7 cellular contexts compared by ENCODE assay signal in genomic region chr19:45451850-45452387, GRCh38. TPM values are rescaled to one million over a fixed set of nuclear protein-coding genes. Genes with fewer than 3 reads are reported as not detected.
DNase-seq lines count a peak whose midpoint lies in the region; ATAC-seq and TF ChIP-seq lines count a peak whose summit lies in the region.
"Had no signal": no experiment of that assay in that cellular context is flagged by ENCODE, and none has a peak within 500 bp of the region (broad histone marks: within the 10 kb centered on the region; RNA-seq: fewer than 3 reads in every experiment).

No MANE protein-coding gene starts in this region.

- H3K27me3 ChIP-seq in DOHH2 (ENCODE audit: control insufficient read depth, low read length), result no peaks in the 10 kb centered on the region

- no peak for ATAC-seq in activated naive CD4-positive, alpha-beta T cell treated with anti-CD3 and anti-CD28 coated beads, Interleukin-2, amount 50 U/mL, for 72 hours

- H3K4me1 Mint-ChIP-seq in neural crest cell, result peaks cover 37% of the 10 kb centered on the region

- H3K27ac ChIP-seq in DOHH2 (ENCODE audit: low read depth, low read length), result no peak overlapping the region

- H3K27me3 Mint-ChIP-seq in neural crest cell (ENCODE audit: low read depth), result peaks cover 13% of the 10 kb centered on the region

- H4K20me1 ChIP-seq in DOHH2 (ENCODE audit: control insufficient read depth, insufficient read depth, low read depth, low read length), result no peaks in the 10 kb centered on the region

- in situ Hi-C loops in G401 (cut with HindIII; ENCODE audit: low sequenced_read_pairs), result no loop called here

- H3K36me3 Mint-ChIP-seq in activated naive CD4-positive, alpha-beta T cell treated with anti-CD3 and anti-CD28 coated beads, Interleukin-2, amount 50 U/mL, for 72 hours, result peaks cover 0 to 5% of the 10 kb centered on the region in 2 donors
- no peaks in the 10 kb centered on the region for H3K36me3 Mint-ChIP-seq in neural crest cell (ENCODE audit: low read depth)

- DNase-seq in activated naive CD4-positive, alpha-beta T cell treated with anti-CD3 and anti-CD28 coated beads, Interleukin-2, amount 50 U/mL, for 72 hours (ENCODE audit: low spot score in 2 of 2), result no peak
- DNase-seq in neural crest cell (ENCODE audit: low read depth, low spot score) (no peak), G401 (ENCODE audit: low spot score) (no peak), ecto neural progenitor cell (ENCODE audit: low spot score) (no peak), NCI-H2196 treated with DMSO at 0.1 percent for 48 hours (lab: John Stamatoyannopoulos, UW; ENCODE audit: unreplicated experiment) (no peak)
- DNase-seq: KG1 had no signal

- H3K4me2 ChIP-seq in DOHH2 (ENCODE audit: low read length), result peak overlapping the region; percentile 91

- peak overlapping the region; percentile 84 for H3K4me3 Mint-ChIP-seq in neural crest cell

- H3K36me3 ChIP-seq in DOHH2 (ENCODE audit: control insufficient read depth, low read length), result no peaks in the 10 kb centered on the region

- H3K27ac Mint-ChIP-seq in activated naive CD4-positive, alpha-beta T cell treated with anti-CD3 and anti-CD28 coated beads, Interleukin-2, amount 50 U/mL, for 72 hours, result peak overlapping the region; percentile 94 to 98
- no peak overlapping the region for H3K27ac Mint-ChIP-seq in neural crest cell (ENCODE audit: unreplicated experiment)

- H3K9me2 ChIP-seq in DOHH2 (replicated peaks; ENCODE audit: control insufficient read depth, low read length), result no peaks in the 10 kb centered on the region

- TF ChIP-seq CTCF in DOHH2 (IDR thresholded peaks at IDR 0.05; ENCODE audit: low read depth, low read length, poor library complexity, severe bottlenecking) (no peak), neural crest cell (conservative IDR thresholded peaks at IDR 0.05) (no peak)

- H3K9me3 Mint-ChIP-seq in activated naive CD4-positive, alpha-beta T cell treated with anti-CD3 and anti-CD28 coated beads, Interleukin-2, amount 50 U/mL, for 72 hours, result no peaks in the 10 kb centered on the region
- H3K9me3 Mint-ChIP-seq in neural crest cell, result no peaks in the 10 kb centered on the region

- H3K79me2 ChIP-seq in DOHH2 (ENCODE audit: control insufficient read depth, low read length), result no peaks in the 10 kb centered on the region

- H3K9me3 ChIP-seq in DOHH2 (ENCODE audit: control insufficient read depth, insufficient read depth, low read length), result no peaks in the 10 kb centered on the region

- peak overlapping the region; percentile 86 for H3K4me3 ChIP-seq in DOHH2 (ENCODE audit: low read length)

- H3F3A ChIP-seq in DOHH2 (ENCODE audit: control insufficient read depth, insufficient read depth), result peaks cover 19% of the 10 kb centered on the region

- peaks cover 57% of the 10 kb centered on the region for H3K4me1 ChIP-seq in DOHH2 (ENCODE audit: control insufficient read depth, low read length)

RNA-seq across cellular contexts. Expression of gene FOSB, which starts 15.9 kb away (rescaled TPM):
- total RNA-seq in activated naive CD4-positive, alpha-beta T cell treated with anti-CD3 and anti-CD28 coated beads, Interleukin-2, amount 50 U/mL, for 72 hours, result 10 to 100 TPM; 19.9 to 37.6 TPM
- 0.26 and 0.45 TPM in 2 replicates for total RNA-seq in neural crest cell
- 0.31 and 1.5 TPM in 2 replicates for total RNA-seq in G401 (2014; rRNA removed; shearing (Covaris generic))

RNA-seq across cellular contexts. Expression of gene ERCC1, which starts 28.2 kb away (rescaled TPM):
- 10 to 100 TPM in 1 of 2 donors, 1 to 10 TPM in 1; 9.7 to 60.7 TPM for total RNA-seq in activated naive CD4-positive, alpha-beta T cell treated with anti-CD3 and anti-CD28 coated beads, Interleukin-2, amount 50 U/mL, for 72 hours
- 111 and 115 TPM in 2 replicates for total RNA-seq in neural crest cell
- 115 and 130 TPM in 2 replicates for total RNA-seq in G401 (2014; rRNA removed; shearing (Covaris generic))

RNA-seq across cellular contexts. Expression of gene RTN2, which starts 44.9 kb away (rescaled TPM):
- 1 to 10 TPM; 3.2 to 5.1 TPM for total RNA-seq in activated naive CD4-positive, alpha-beta T cell treated with anti-CD3 and anti-CD28 coated beads, Interleukin-2, amount 50 U/mL, for 72 hours
- 16.2 and 19.8 TPM in 2 replicates for total RNA-seq in neural crest cell
- total RNA-seq in G401 (2014; rRNA removed; shearing (Covaris generic)), result 17.0 and 22.0 TPM in 2 replicates

RNA-seq across cellular contexts. Expression of gene POLR1G, which starts 45.5 kb away (rescaled TPM):
- total RNA-seq in activated naive CD4-positive, alpha-beta T cell treated with anti-CD3 and anti-CD28 coated beads, Interleukin-2, amount 50 U/mL, for 72 hours, result 10 to 100 TPM in 1 of 2 donors, 1 to 10 TPM in 1; 6.8 to 14.1 TPM
- 11.7 and 12.8 TPM in 2 replicates for total RNA-seq in neural crest cell
- 28.4 and 32.3 TPM in 2 replicates for total RNA-seq in G401 (2014; rRNA removed; shearing (Covaris generic))

RNA-seq across cellular contexts. Expression of gene PPM1N, which starts 46.3 kb away (rescaled TPM):
- 1 to 10 TPM; 1.5 to 7.4 TPM for total RNA-seq in activated naive CD4-positive, alpha-beta T cell treated with anti-CD3 and anti-CD28 coated beads, Interleukin-2, amount 50 U/mL, for 72 hours
- total RNA-seq in neural crest cell, result not detected in 2 replicates
- total RNA-seq in G401 (2014; rRNA removed; shearing (Covaris generic)), result 3.3 and 4.2 TPM in 2 replicates
